Comparison of ENCODE assay signal across 1 cellular context in genomic region chrX:119468186-119468929, GRCh38.
TF ChIP-seq lines count a peak whose summit lies in the region.

Gene SLC25A5 (plus strand): TSS chrX:119468444. CDS start chrX:119468516, 72 bp downstream.

TF ChIP-seq in WTC11, 78 proteins besides CTCF, POLR2A, EP300 and RAD21 (continued from another document):
- TF ChIP-seq FOXP4 (CRISPR knock-in tag; IDR thresholded peaks at IDR 0.05), result peak; percentile 50; the same call in 1 of the 2 replicates
